ENCODE assay signal across 8 cellular contexts in the genomic region with DNA sequence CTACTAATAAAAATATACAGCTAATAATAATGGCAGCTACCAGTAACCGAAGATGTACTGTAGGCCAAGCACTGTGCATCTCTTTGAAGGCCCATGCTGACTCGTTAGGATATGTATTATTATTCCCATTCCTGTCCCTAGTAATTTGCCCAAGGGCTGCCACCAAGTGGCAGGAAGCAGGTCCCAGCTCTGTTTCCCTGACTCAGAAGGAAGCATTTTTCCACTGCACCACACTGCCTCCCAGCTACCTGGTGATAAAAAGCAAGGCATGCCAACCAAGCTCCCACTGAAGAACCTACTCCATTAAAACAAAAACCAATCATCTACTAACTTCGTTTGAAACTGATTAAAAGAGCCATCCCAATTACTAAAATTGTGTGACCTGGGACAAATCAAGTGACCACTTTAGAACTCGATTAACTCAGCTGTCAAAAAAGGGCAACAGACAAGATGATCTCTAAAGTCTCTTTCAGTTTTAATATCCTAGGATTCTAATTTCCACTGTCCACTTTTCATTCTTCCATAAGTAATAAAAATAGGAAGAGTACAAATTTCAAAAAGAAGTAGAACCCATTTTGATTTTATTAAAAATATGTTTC. TPM values are rescaled to one million over a fixed set of nuclear protein-coding genes. Genes with fewer than 3 reads are reported as not detected.
DNase-seq lines count a peak whose midpoint lies in the region; TF ChIP-seq lines count a peak whose summit lies in the region.

No MANE protein-coding gene starts in this region.

- H3K23ac ChIP-seq in trophoblast cell (ENCODE audit: low read length) = no peak overlapping the region

- no peak overlapping the region for H3K18ac ChIP-seq in trophoblast cell (ENCODE audit: low read length)

- H3K27me3 ChIP-seq in MM.1S (replicated peaks; ENCODE audit: insufficient read depth, low read length) (no peaks in the 10 kb centered on the region), trophoblast cell (ENCODE audit: insufficient read depth, low read length) (no peaks in the 10 kb centered on the region)

- H3K79me1 ChIP-seq in trophoblast cell (ENCODE audit: low read length) = peaks cover 2% of the 10 kb centered on the region

- no peak overlapping the region for H3K14ac ChIP-seq in trophoblast cell (ENCODE audit: low read length)

- no peaks in the 10 kb centered on the region for H3K36me3 ChIP-seq in MM.1S (replicated peaks; ENCODE audit: insufficient read depth, low read length)
- H3K36me3 ChIP-seq in trophoblast cell (ENCODE audit: control insufficient read depth in 1 of 2, insufficient read depth in 2 of 2, low read length in 2 of 2) = no peaks in the 10 kb centered on the region

- H3K4me1 ChIP-seq in MM.1S (ENCODE audit: low read length) = no peaks in the 10 kb centered on the region
- no peaks in the 10 kb centered on the region for H3K4me1 ChIP-seq in trophoblast cell (ENCODE audit: control insufficient read depth in 1 of 2, insufficient read depth in 2 of 2, low read length in 2 of 2)

- H2BK120ac ChIP-seq in trophoblast cell (ENCODE audit: insufficient read depth, low read length, poor library complexity) = no peak overlapping the region

- H3K79me2 ChIP-seq in MM.1S (ENCODE audit: low read length) = no peaks in the 10 kb centered on the region
- H3K79me2 ChIP-seq in trophoblast cell (ENCODE audit: control insufficient read depth, insufficient read depth, low read length, poor library complexity) = no peaks in the 10 kb centered on the region

- H4K20me1 ChIP-seq in MM.1S (ENCODE audit: insufficient read depth, low read length) = no peaks in the 10 kb centered on the region

- H4K8ac ChIP-seq in trophoblast cell (ENCODE audit: low read depth, low read length) = no peak overlapping the region

- H3K9me3 ChIP-seq in MM.1S (replicated peaks; ENCODE audit: insufficient read depth, low read length) = no peaks in the 10 kb centered on the region
- H3K9me3 ChIP-seq in trophoblast cell (ENCODE audit: insufficient read depth, low read depth, low read length) = no peaks in the 10 kb centered on the region

- H2AFZ ChIP-seq in MM.1S (ENCODE audit: low read length) = no peak overlapping the region
- no peak overlapping the region for H2AFZ ChIP-seq in trophoblast cell (ENCODE audit: insufficient read depth, low read length, poor library complexity)

- H2BK5ac ChIP-seq in trophoblast cell (ENCODE audit: low read depth, low read length, poor library complexity) = no peak overlapping the region

- DNase-seq in EH (ENCODE audit: low read depth) = peak; percentile 81
- DNase-seq in MM.1S = peak; percentile 19
- DNase-seq in SK-MEL-5 (ENCODE audit: low read depth, low spot score) = peak; percentile 84
- peak; percentile 79 for DNase-seq in fibroblast of mammary gland (ENCODE audit: low read depth)
- peak; percentile 77 to 83 for DNase-seq in trophoblast cell
- no peak for DNase-seq in activated T-cell treated with anti-CD3 and anti-CD28 coated beads for 4 hours
- DNase-seq in activated CD4-positive, alpha-beta T cell treated with anti-CD3 and anti-CD28 coated beads for 1 hour = no peak
- no peak for DNase-seq in GM19238 (ENCODE audit: insufficient read length, low spot score)

- TF ChIP-seq CTCF in MM.1S (IDR thresholded peaks at IDR 0.05; ENCODE audit: low read length) (peak; percentile 31; the same call in 1 of the 2 replicates), fibroblast of mammary gland (conservative IDR thresholded peaks at IDR 0.05; ENCODE audit: control insufficient read depth, insufficient read depth, low read depth, low read length) (peak; percentile 74)

- no peak overlapping the region for H3K4me2 ChIP-seq in MM.1S (ENCODE audit: low read depth, low read length)
- H3K4me2 ChIP-seq in trophoblast cell (ENCODE audit: low read length) = no peak overlapping the region

- H3K9ac ChIP-seq in MM.1S (ENCODE audit: low read length) (no peak overlapping the region), trophoblast cell (ENCODE audit: low read length) (no peak overlapping the region)

- no CpG with 5 or more reads among the region's 4 CpGs for WGBS in trophoblast cell (ENCODE audit: extremely low coverage, insufficient coverage, insufficient read length)

- no peak overlapping the region for H2AK5ac ChIP-seq in trophoblast cell (ENCODE audit: low read length)

- in situ Hi-C loops in SK-MEL-5 (cut with HindIII; ENCODE audit: low pct_unique_long_range_greater_than_20kb, low sequenced_read_pairs) = no loop called here

- H4K91ac ChIP-seq in trophoblast cell (ENCODE audit: low read depth, low read length) = no peak overlapping the region

- H3F3A ChIP-seq in MM.1S (ENCODE audit: insufficient read depth, low read length) = no peaks in the 10 kb centered on the region

- H2BK12ac ChIP-seq in trophoblast cell (ENCODE audit: low read length) = no peak overlapping the region

- H4K12ac ChIP-seq in trophoblast cell (ENCODE audit: low read depth, low read length) = no peak overlapping the region

- H3K4me3 ChIP-seq in MM.1S (ENCODE audit: low read length) = no peak overlapping the region
- no peak overlapping the region for H3K4me3 ChIP-seq in fibroblast of mammary gland (ENCODE audit: control insufficient read depth, low read depth, low read length)
- no peak overlapping the region for H3K4me3 ChIP-seq in trophoblast cell (ENCODE audit: low read depth, low read length)

- no peak overlapping the region for H3K27ac ChIP-seq in MM.1S (ENCODE audit: low read length)
- no peak overlapping the region for H3K27ac ChIP-seq in trophoblast cell (ENCODE audit: low read depth, low read length)

- no peak overlapping the region for H3K4ac ChIP-seq in trophoblast cell (ENCODE audit: low read depth, low read length)

- H3K9me2 ChIP-seq in MM.1S (replicated peaks; ENCODE audit: insufficient read depth, low read length) = no peaks in the 10 kb centered on the region

RNA-seq across cellular contexts. Expression of a gene that starts 24.3 kb away (rescaled TPM):
- 30.0 and 32.4 TPM in 2 replicates for total RNA-seq in SK-MEL-5 (2014; rRNA removed; shearing (Covaris generic))
- 19.4 and 19.9 TPM in 2 replicates for polyA plus RNA-seq in SK-MEL-5 (2015; cell fraction: cytosol; rRNA removed)
- 23.3 and 33.0 TPM in 2 replicates for polyA plus RNA-seq in SK-MEL-5 (2015; cell fraction: nucleus; rRNA removed)
- polyA plus RNA-seq in trophoblast cell (2013) = 35.6 and 35.8 TPM in 2 replicates

Comparison
In these comparisons a context has a peak if more than half of its experiments do, and no peak if none do; other contexts are left out.
1. DNase-seq: peak in EH (single experiment), MM.1S (single experiment), SK-MEL-5 (single experiment), fibroblast of mammary gland (single experiment) and trophoblast cell (2 of 2); none in activated T-cell treated with anti-CD3 and anti-CD28 coated beads for 4 hours (single experiment), activated CD4-positive, alpha-beta T cell treated with anti-CD3 and anti-CD28 coated beads for 1 hour (single experiment) and GM19238 (single experiment).